In genomic region chr2:25473131-25473530, GRCh38 we compare ENCODE assay signal across 1 cellular context.
A peak's percentile ranks its signal among the peaks of the same experiment; 100 is the strongest.
TF ChIP-seq lines count a peak whose summit lies in the region.

No MANE protein-coding gene starts in this region.

TF ChIP-seq in HepG2, 621 proteins besides CTCF, POLR2A, EP300 and RAD21 (continued from another document):
- TF ChIP-seq, protein P1, sequence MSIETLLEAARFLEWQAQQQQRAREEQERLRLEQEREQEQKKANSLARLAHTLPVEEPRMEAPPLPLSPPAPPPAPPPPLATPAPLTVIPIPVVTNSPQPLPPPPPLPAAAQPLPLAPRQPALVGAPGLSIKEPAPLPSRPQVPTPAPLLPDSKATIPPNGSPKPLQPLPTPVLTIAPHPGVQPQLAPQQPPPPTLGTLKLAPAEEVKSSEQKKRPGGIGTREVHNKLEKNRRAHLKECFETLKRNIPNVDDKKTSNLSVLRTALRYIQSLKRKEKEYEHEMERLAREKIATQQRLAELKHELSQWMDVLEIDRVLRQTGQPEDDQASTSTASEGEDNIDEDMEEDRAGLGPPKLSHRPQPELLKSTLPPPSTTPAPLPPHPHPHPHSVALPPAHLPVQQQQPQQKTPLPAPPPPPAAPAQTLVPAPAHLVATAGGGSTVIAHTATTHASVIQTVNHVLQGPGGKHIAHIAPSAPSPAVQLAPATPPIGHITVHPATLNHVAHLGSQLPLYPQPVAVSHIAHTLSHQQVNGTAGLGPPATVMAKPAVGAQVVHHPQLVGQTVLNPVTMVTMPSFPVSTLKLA (IDR thresholded peaks at IDR 0.05), result 0 out of 2 replicates have a peak, but pooled peaks have one; percentile 12
- TF ChIP-seq ZNF367 (CRISPR knock-in tag; IDR thresholded peaks at IDR 0.05; ENCODE audit: borderline replicate concordance) (no peak), NFATC3 (CRISPR knock-in tag; IDR thresholded peaks at IDR 0.05) (no peak)
